12 cellular contexts compared by ENCODE assay signal in genomic region chr14:95481391-95482022, GRCh38. TPM values are rescaled to one million over a fixed set of nuclear protein-coding genes. Genes with fewer than 3 reads are reported as not detected.
A peak's percentile ranks its signal among the peaks of the same experiment; 100 is the strongest.
DNase-seq lines count a peak whose midpoint lies in the region; ATAC-seq and TF ChIP-seq lines count a peak whose summit lies in the region.
"Had no signal": no experiment of that assay in that cellular context is flagged by ENCODE, and none has a peak within 500 bp of the region (broad histone marks: within the 10 kb centered on the region; RNA-seq: fewer than 3 reads in every experiment).

No MANE protein-coding gene starts in this region.

- H3K4me1 Mint-ChIP-seq in CD14-positive monocyte: peaks cover 35% of the 10 kb centered on the region
- H3K4me1 Mint-ChIP-seq in GM23338: peaks cover 27% of the 10 kb centered on the region
- H3K4me1 Mint-ChIP-seq in central memory CD8-positive, alpha-beta T cell: peaks cover 46% of the 10 kb centered on the region
- H3K4me1 Mint-ChIP-seq in osteocyte (ENCODE audit: unreplicated experiment): peaks cover 97% of the 10 kb centered on the region

- peak overlapping the region in 6 of 7 donors; percentile 0 to 86 (median 42) for H3K27ac Mint-ChIP-seq in CD14-positive monocyte
- no peak overlapping the region for H3K27ac Mint-ChIP-seq in GM23338
- peak overlapping the region; percentile 97 for H3K27ac Mint-ChIP-seq in central memory CD8-positive, alpha-beta T cell (ENCODE audit: low read depth)
- H3K27ac Mint-ChIP-seq in osteocyte (ENCODE audit: unreplicated experiment): peak overlapping the region; percentile 88
- H3K27ac Mint-ChIP-seq: nephron had no signal

- no peaks in the 10 kb centered on the region for H3F3A ChIP-seq in GM23338 (replicated peaks; ENCODE audit: low read depth)

- H3K4me3 Mint-ChIP-seq in CD14-positive monocyte: no peak overlapping the region
- H3K4me3 Mint-ChIP-seq in GM23338: no peak overlapping the region
- no peak overlapping the region for H3K4me3 Mint-ChIP-seq in central memory CD8-positive, alpha-beta T cell
- H3K4me3 Mint-ChIP-seq in osteocyte (ENCODE audit: unreplicated experiment): peak overlapping the region; percentile 5
- H3K4me3 Mint-ChIP-seq: nephron had no signal

- H3K27me3 Mint-ChIP-seq in CD14-positive monocyte (ENCODE audit: low read depth in 3 of 3) (no peaks in the 10 kb centered on the region), GM23338 (ENCODE audit: insufficient read depth, low read depth, poor library complexity) (peaks cover 12% of the 10 kb centered on the region), osteocyte (ENCODE audit: unreplicated experiment) (no peaks in the 10 kb centered on the region)
- H3K27me3 Mint-ChIP-seq in central memory CD8-positive, alpha-beta T cell: no peaks in the 10 kb centered on the region

- no peaks in the 10 kb centered on the region for H3K27me3 ChIP-seq in GM23338 (ENCODE audit: insufficient read depth)
- H3K27me3 ChIP-seq: cardiac muscle cell had no signal

- no peaks in the 10 kb centered on the region for H3K79me2 ChIP-seq in GM23338 (replicated peaks; ENCODE audit: insufficient read depth)

- no peaks in the 10 kb centered on the region for H4K20me1 ChIP-seq in GM23338 (replicated peaks; ENCODE audit: insufficient read depth)

- TF ChIP-seq CTCF in CD14-positive monocyte (IDR thresholded peaks at IDR 0.05) (no peak), GM23338 (conservative IDR thresholded peaks at IDR 0.05; ENCODE audit: low read depth in 2 of 2) (no peak), osteocyte (IDR thresholded peaks at IDR 0.05) (no peak), GM20000 (IDR thresholded peaks at IDR 0.05; ENCODE audit: extremely low read depth, missing control alignments) (no peak)

- no peaks in the 10 kb centered on the region for H3K36me3 ChIP-seq in GM23338 (ENCODE audit: insufficient read depth)
- H3K36me3 ChIP-seq: cardiac muscle cell had no signal

- H3K4me3 ChIP-seq in GM23338: no peak overlapping the region
- H3K4me3 ChIP-seq: cardiac muscle cell had no signal

- ATAC-seq in GM23338 (peak; percentile 28), HG03159 (IDR thresholded peaks at IDR 0.05; ENCODE audit: unreplicated experiment) (no peak), GM18511 (IDR thresholded peaks at IDR 0.05; ENCODE audit: unreplicated experiment) (no peak)
- ATAC-seq in central memory CD8-positive, alpha-beta T cell (replicated peaks; ENCODE audit: extremely low read depth, poor library complexity, severe bottlenecking): no peak
- ATAC-seq: right cardiac atrium had no signal

- no peak overlapping the region for H3K27ac ChIP-seq in GM23338 (ENCODE audit: low read depth)
- H3K27ac ChIP-seq: cardiac muscle cell had no signal

- peaks cover 0 to 5% (median 0%) of the 10 kb centered on the region in 7 donors for H3K9me3 Mint-ChIP-seq in CD14-positive monocyte
- H3K9me3 Mint-ChIP-seq in GM23338: no peaks in the 10 kb centered on the region
- H3K9me3 Mint-ChIP-seq in central memory CD8-positive, alpha-beta T cell: no peaks in the 10 kb centered on the region
- no peaks in the 10 kb centered on the region for H3K9me3 Mint-ChIP-seq in osteocyte (ENCODE audit: unreplicated experiment)
- H3K9me3 Mint-ChIP-seq: nephron had no signal

- DNase-seq in CD14-positive monocyte (ENCODE audit: low spot score) (no peak), GM23338 (ENCODE audit: low spot score) (no peak), osteocyte (ENCODE audit: extremely low spot score, unreplicated experiment) (no peak), GM20000 (ENCODE audit: low spot score) (no peak)
- DNase-seq in central memory CD8-positive, alpha-beta T cell (ENCODE audit: low spot score in 2 of 2): no peak
- DNase-seq: activated naive CD4-positive, alpha-beta T cell; OCI-M1 had no signal

- peak overlapping the region; percentile 76; the same call in 1 of the 2 replicates for H2AFZ ChIP-seq in GM23338

- H3K36me3 Mint-ChIP-seq in CD14-positive monocyte (peaks cover 35 to 70% of the 10 kb centered on the region in 2 donors), GM23338 (ENCODE audit: low read depth) (no peaks in the 10 kb centered on the region), osteocyte (ENCODE audit: unreplicated experiment) (peaks cover 9% of the 10 kb centered on the region)
- peaks cover 7% of the 10 kb centered on the region for H3K36me3 Mint-ChIP-seq in central memory CD8-positive, alpha-beta T cell (ENCODE audit: insufficient read depth)

- no peak overlapping the region for H3K4me2 ChIP-seq in GM23338

- no peaks in the 10 kb centered on the region for H3K9me2 ChIP-seq in GM23338 (ENCODE audit: insufficient read depth)

- intact Hi-C loops in CD14-positive monocyte (cut with micrococcal nuclease): no loop called here

- no peaks in the 10 kb centered on the region; the same call in 1 of the 2 replicates for H3K4me1 ChIP-seq in GM23338 (ENCODE audit: insufficient read depth)

TF ChIP-seq in GM23338, 12 proteins besides CTCF, POLR2A, EP300 and RAD21 (continues in another document):
- no peak for TF ChIP-seq REST (IDR thresholded peaks at IDR 0.05; ENCODE audit: unreplicated experiment)

RNA-seq across cellular contexts. Expression of gene SYNE3, which starts 34.9 kb away (rescaled TPM):
- polyA plus RNA-seq in CD14-positive monocyte (1 to 10 TPM; 2.6 to 3.5 TPM), GM23338 (2016; fragmentation: Nextera tagmentation; extraction: Ambion mirVana) (0.02 TPM in 1 of 2 replicates, not detected in the other)
- under 0.01 and 0.03 TPM in 2 replicates for total RNA-seq in GM23338 (2014; rRNA removed; shearing (Covaris generic))
- total RNA-seq in osteocyte: 105 and 114 TPM in 2 replicates

RNA-seq across cellular contexts. Expression of gene GLRX5, which starts 53.3 kb away (rescaled TPM):
- 10 to 100 TPM; 31.1 to 43.1 TPM for polyA plus RNA-seq in CD14-positive monocyte
- total RNA-seq in GM23338 (2014; rRNA removed; shearing (Covaris generic)): 91.4 and 96.6 TPM in 2 replicates
- polyA plus RNA-seq in GM23338 (2016; fragmentation: Nextera tagmentation; extraction: Ambion mirVana): 130 and 135 TPM in 2 replicates
- total RNA-seq in osteocyte: 53.1 and 55.1 TPM in 2 replicates

Comparison
In these comparisons a context has a peak if more than half of its experiments do, and no peak if none do; other contexts are left out.
1. RNA of gene SYNE3, which starts 34.9 kb away (total RNA-seq): 105 to 114 TPM in osteocyte; under 0.01 to 0.03 TPM in GM23338; every median in the first group is over 100 times any median in the second.